ENCODE assay signal across 14 cellular contexts in the genomic region with DNA sequence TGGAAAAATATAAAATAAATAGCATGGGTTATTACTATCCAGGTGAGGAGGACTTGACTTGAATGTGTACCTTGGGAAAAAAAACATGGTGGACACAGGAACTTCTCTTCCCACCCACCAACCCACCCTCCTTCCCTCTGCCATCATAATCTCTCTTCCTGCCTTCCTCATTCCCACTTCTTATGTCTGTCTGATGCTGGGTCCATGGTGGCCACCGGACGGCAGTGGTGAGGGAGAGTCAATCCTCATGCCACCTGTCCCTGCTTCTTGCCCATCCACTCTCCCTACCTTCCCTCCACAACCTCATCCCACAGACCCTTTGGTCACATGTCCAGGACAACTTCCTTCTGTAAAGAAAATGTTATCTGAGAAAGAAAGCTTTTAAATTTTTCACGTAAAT.
DNase-seq lines count a peak whose midpoint lies in the region; ATAC-seq and TF ChIP-seq lines count a peak whose summit lies in the region.
"Had no signal": no experiment of that assay in that cellular context is flagged by ENCODE, and none has a peak within 500 bp of the region (broad histone marks: within the 10 kb centered on the region; RNA-seq: fewer than 3 reads in every experiment).

No MANE protein-coding gene starts in this region.

- H3K27ac Mint-ChIP-seq in activated T-cell treated with anti-CD3 and anti-CD28 coated beads, Interleukin-2, amount 50 U/mL, for 24 hours, result peak overlapping the region; percentile 88
- H3K27ac Mint-ChIP-seq in IgD-negative memory B cell (peak overlapping the region; percentile 90 to 99 (median 98)), endodermal cell (no peak overlapping the region)
- peak overlapping the region; percentile 81 for H3K27ac Mint-ChIP-seq in stimulated activated naive B cell treated with anti-CD40 and anti-IgM and Interleukin-4, amounts not matched to agents 10 μg/mL and 1 μg/mL and 100 μg/mL, for 72 hours

- no peak overlapping the region for H2BK120ac ChIP-seq in trophoblast cell (ENCODE audit: insufficient read depth, low read length, poor library complexity)

- H3K14ac ChIP-seq in trophoblast cell (ENCODE audit: low read length), result no peak overlapping the region

- no peak overlapping the region for H2BK5ac ChIP-seq in trophoblast cell (ENCODE audit: low read depth, low read length, poor library complexity)

- no peak overlapping the region for H3K9ac ChIP-seq in trophoblast cell (ENCODE audit: low read length)
- no peak overlapping the region for H3K9ac ChIP-seq in endodermal cell (ENCODE audit: extremely low read depth, low read length, poor library complexity, severe bottlenecking)

- H3K9me3 Mint-ChIP-seq in activated T-cell treated with anti-CD3 and anti-CD28 coated beads, Interleukin-2, amount 50 U/mL, for 24 hours, result no peaks in the 10 kb centered on the region
- H3K9me3 Mint-ChIP-seq in IgD-negative memory B cell, result peaks cover 3 to 6% (median 3%) of the 10 kb centered on the region in 3 donors
- peaks cover 6 to 13% of the 10 kb centered on the region in 2 donors for H3K9me3 Mint-ChIP-seq in stimulated activated naive B cell treated with anti-CD40 and anti-IgM and Interleukin-4, amounts not matched to agents 10 μg/mL and 1 μg/mL and 100 μg/mL, for 72 hours
- no peaks in the 10 kb centered on the region for H3K9me3 Mint-ChIP-seq in endodermal cell

- H3K4me3 ChIP-seq in trophoblast cell (ENCODE audit: low read depth, low read length), result no peak overlapping the region
- H3K4me3 ChIP-seq in endodermal cell (ENCODE audit: low read length), result no peak overlapping the region
- H3K4me3 ChIP-seq: cardiac muscle cell, upper lobe of left lung had no signal

- no peak overlapping the region for H3K4ac ChIP-seq in trophoblast cell (ENCODE audit: low read depth, low read length)

- no peak for TF ChIP-seq CTCF in endodermal cell (conservative IDR thresholded peaks at IDR 0.05)

- no peak overlapping the region for H2AFZ ChIP-seq in trophoblast cell (ENCODE audit: insufficient read depth, low read length, poor library complexity)

- H3K36me3 ChIP-seq in trophoblast cell (ENCODE audit: control insufficient read depth in 1 of 2, insufficient read depth in 2 of 2, low read length in 2 of 2) (peaks cover 6 to 7% of the 10 kb centered on the region in 2 experiments), endodermal cell (ENCODE audit: control insufficient read depth, insufficient read depth, low read length) (no peaks in the 10 kb centered on the region)
- H3K36me3 ChIP-seq: cardiac muscle cell had no signal

- H3K27me3 Mint-ChIP-seq in activated T-cell treated with anti-CD3 and anti-CD28 coated beads, Interleukin-2, amount 50 U/mL, for 24 hours, result no peaks in the 10 kb centered on the region
- H3K27me3 Mint-ChIP-seq in IgD-negative memory B cell (peaks cover 1% of the 10 kb centered on the region), endodermal cell (ENCODE audit: insufficient read depth) (peaks cover 2% of the 10 kb centered on the region)
- H3K27me3 Mint-ChIP-seq in stimulated activated naive B cell treated with anti-CD40 and anti-IgM and Interleukin-4, amounts not matched to agents 10 μg/mL and 1 μg/mL and 100 μg/mL, for 72 hours, result no peaks in the 10 kb centered on the region

- H3K27ac ChIP-seq in caudate nucleus (ENCODE audit: low read depth, low read length) (peak overlapping the region; percentile 56), trophoblast cell (ENCODE audit: low read depth, low read length) (no peak overlapping the region), endodermal cell (ENCODE audit: low read depth, low read length) (no peak overlapping the region)
- H3K27ac ChIP-seq: cardiac muscle cell had no signal

- H3K18ac ChIP-seq in trophoblast cell (ENCODE audit: low read length), result no peak overlapping the region

- no peak overlapping the region for H2BK12ac ChIP-seq in trophoblast cell (ENCODE audit: low read length)

- no peak overlapping the region for H2AK5ac ChIP-seq in trophoblast cell (ENCODE audit: low read length)

- H3K23ac ChIP-seq in trophoblast cell (ENCODE audit: low read length), result no peak overlapping the region

- peaks cover 66% of the 10 kb centered on the region for H3K36me3 Mint-ChIP-seq in activated T-cell treated with anti-CD3 and anti-CD28 coated beads, Interleukin-2, amount 50 U/mL, for 24 hours (ENCODE audit: low read depth)
- H3K36me3 Mint-ChIP-seq in IgD-negative memory B cell, result peaks cover 20% of the 10 kb centered on the region
- H3K36me3 Mint-ChIP-seq in stimulated activated naive B cell treated with anti-CD40 and anti-IgM and Interleukin-4, amounts not matched to agents 10 μg/mL and 1 μg/mL and 100 μg/mL, for 72 hours, result peaks cover 36 to 56% of the 10 kb centered on the region in 2 donors
- peaks cover 22% of the 10 kb centered on the region for H3K36me3 Mint-ChIP-seq in endodermal cell (ENCODE audit: low read depth)

- no CpG with 5 or more reads among the region's 3 CpGs for WGBS in trophoblast cell (ENCODE audit: extremely low coverage, insufficient coverage, insufficient read length)
- 64 to 100% methylated on average over 2 to 3 of the region's 3 CpGs for WGBS in endodermal cell (ENCODE audit: insufficient coverage in 1 of 2, insufficient read length in 1 of 2), 2 experiments

- H3K4me3 Mint-ChIP-seq in activated T-cell treated with anti-CD3 and anti-CD28 coated beads, Interleukin-2, amount 50 U/mL, for 24 hours, result no peak overlapping the region
- peak overlapping the region; percentile 25 to 90 (median 70) for H3K4me3 Mint-ChIP-seq in IgD-negative memory B cell
- H3K4me3 Mint-ChIP-seq in stimulated activated naive B cell treated with anti-CD40 and anti-IgM and Interleukin-4, amounts not matched to agents 10 μg/mL and 1 μg/mL and 100 μg/mL, for 72 hours, result peak overlapping the region; percentile 55 to 60
- no peak overlapping the region for H3K4me3 Mint-ChIP-seq in endodermal cell

- no peak for ATAC-seq in stimulated activated naive B cell treated with anti-CD40 and anti-IgM and Interleukin-4, amounts not matched to agents 10 μg/mL and 1 μg/mL and 100 μg/mL, for 72 hours (replicated peaks)

- H3K79me1 ChIP-seq in trophoblast cell (ENCODE audit: low read length), result no peaks in the 10 kb centered on the region

- H3K4me1 ChIP-seq in trophoblast cell (ENCODE audit: control insufficient read depth in 1 of 2, insufficient read depth in 2 of 2, low read length in 2 of 2), result peaks cover 19 to 20% of the 10 kb centered on the region in 2 experiments
- no peaks in the 10 kb centered on the region for H3K4me1 ChIP-seq in endodermal cell (ENCODE audit: control insufficient read depth, insufficient read depth, low read length)

- no peak overlapping the region for H3K4me2 ChIP-seq in trophoblast cell (ENCODE audit: low read length)

- no peaks in the 10 kb centered on the region for H3K27me3 ChIP-seq in trophoblast cell (ENCODE audit: insufficient read depth, low read length)
- H3K27me3 ChIP-seq in endodermal cell (ENCODE audit: control insufficient read depth, insufficient read depth, low read length, poor library complexity, severe bottlenecking), result no peaks in the 10 kb centered on the region
- H3K27me3 ChIP-seq: cardiac muscle cell, upper lobe of left lung had no signal

- no peak for DNase-seq in activated T-cell treated with anti-CD3 and anti-CD28 coated beads, Interleukin-2, amount 50 U/mL, for 24 hours
- no peak for DNase-seq in activated T-cell treated with anti-CD3 and anti-CD28 coated beads, Interleukin-2, amount 50 U/mL, for 48 hours
- no peak for DNase-seq in caudate nucleus (lab: John Stamatoyannopoulos, UW)
- no peak for DNase-seq in stimulated activated naive B cell treated with anti-CD40 and anti-IgM and Interleukin-4, amounts not matched to agents 10 μg/mL and 1 μg/mL and 100 μg/mL, for 72 hours
- DNase-seq in activated gamma-delta T cell (lab: John Stamatoyannopoulos, UW), result no peak
- no peak for DNase-seq in trophoblast cell
- DNase-seq in endodermal cell, result no peak
- DNase-seq: activated CD4-positive, CD25-positive, alpha-beta regulatory T cell; EL; kidney; posterior cingulate gyrus; upper lobe of left lung had no signal

- no peak overlapping the region for H4K12ac ChIP-seq in trophoblast cell (ENCODE audit: low read depth, low read length)

- no peaks in the 10 kb centered on the region for H3K79me2 ChIP-seq in trophoblast cell (ENCODE audit: control insufficient read depth, insufficient read depth, low read length, poor library complexity)

- H4K8ac ChIP-seq in trophoblast cell (ENCODE audit: low read depth, low read length), result no peak overlapping the region

- H3K4me1 Mint-ChIP-seq in activated T-cell treated with anti-CD3 and anti-CD28 coated beads, Interleukin-2, amount 50 U/mL, for 24 hours (ENCODE audit: low read depth), result peaks cover 91% of the 10 kb centered on the region
- H3K4me1 Mint-ChIP-seq in IgD-negative memory B cell (peaks cover 72 to 88% (median 82%) of the 10 kb centered on the region in 3 donors), endodermal cell (peaks cover 40% of the 10 kb centered on the region)
- peaks cover 65 to 89% of the 10 kb centered on the region in 2 donors for H3K4me1 Mint-ChIP-seq in stimulated activated naive B cell treated with anti-CD40 and anti-IgM and Interleukin-4, amounts not matched to agents 10 μg/mL and 1 μg/mL and 100 μg/mL, for 72 hours

- H4K91ac ChIP-seq in trophoblast cell (ENCODE audit: low read depth, low read length), result no peak overlapping the region

- H3K9me3 ChIP-seq in trophoblast cell (ENCODE audit: insufficient read depth, low read depth, low read length) (peaks cover 1% of the 10 kb centered on the region), endodermal cell (ENCODE audit: control insufficient read depth, low read length) (no peaks in the 10 kb centered on the region)
- H3K9me3 ChIP-seq: upper lobe of left lung had no signal

Comparison
In these comparisons a context has a peak if more than half of its experiments do, and no peak if none do; other contexts are left out.
1. H3K4me3 Mint-ChIP-seq: peak in IgD-negative memory B cell (4 of 4) and stimulated activated naive B cell treated with anti-CD40 and anti-IgM and Interleukin-4, amounts not matched to agents 10 μg/mL and 1 μg/mL and 100 μg/mL, for 72 hours (2 of 2); none in activated T-cell treated with anti-CD3 and anti-CD28 coated beads, Interleukin-2, amount 50 U/mL, for 24 hours (single experiment) and endodermal cell (single experiment).